ENCODE assay signal across 11 cellular contexts in genomic region chr12:21476949-21477348, GRCh38. TPM values are rescaled to one million over a fixed set of nuclear protein-coding genes. Genes with fewer than 3 reads are reported as not detected.
DNase-seq lines count a peak whose midpoint lies in the region; TF ChIP-seq lines count a peak whose summit lies in the region.
"Had no signal": no experiment of that assay in that cellular context is flagged by ENCODE, and none has a peak within 500 bp of the region (broad histone marks: within the 10 kb centered on the region; RNA-seq: fewer than 3 reads in every experiment).

No MANE protein-coding gene starts in this region.

- TF ChIP-seq POLR2A in spleen (IDR thresholded peaks at IDR 0.05), result no peak

- 82 to 96% (median 96%) methylated on average over 3 of the region's 3 CpGs for WGBS in spleen, 5 donors

- intact Hi-C loops in spleen (cut with DNase I; ENCODE audit: low total_unique reads), result no loop called here

- H3K4me1 Mint-ChIP-seq in chondrocyte (ENCODE audit: low read depth), result peaks cover 8% of the 10 kb centered on the region

- H3K4me1 ChIP-seq in spleen, result no peaks in the 10 kb centered on the region
- H3K4me1 ChIP-seq: testis had no signal

- peak; percentile 53 for DNase-seq in Caki2 (ENCODE audit: low read depth)
- DNase-seq in HS-5 (ENCODE audit: low read depth), result peak; percentile 4
- no peak for DNase-seq in chondrocyte (ENCODE audit: low spot score)
- peak; percentile 40 for DNase-seq in non-pigmented ciliary epithelial cell (ENCODE audit: low read depth)
- DNase-seq in spleen, result no peak
- DNase-seq in SIG-M5 treated with dmso at 0.1 percent for 504 hours (lab: John Stamatoyannopoulos, UW; ENCODE audit: unreplicated experiment), result no peak
- DNase-seq in ureter (ENCODE audit: low spot score), result no peak
- DNase-seq: DND-41, Karpas-422, right cardiac atrium, testis had no signal

- H3K27me3 ChIP-seq in spleen (replicated peaks in 1 of 7), result no peaks in the 10 kb centered on the region
- H3K27me3 ChIP-seq: testis had no signal

- no peak overlapping the region for H3K4me3 Mint-ChIP-seq in chondrocyte (ENCODE audit: unreplicated experiment)

- H3K9me3 Mint-ChIP-seq in chondrocyte (ENCODE audit: low read depth), result no peaks in the 10 kb centered on the region

- H3K27me3 Mint-ChIP-seq in chondrocyte (ENCODE audit: low read depth), result no peaks in the 10 kb centered on the region

- H3K9me3 ChIP-seq in spleen, result no peaks in the 10 kb centered on the region
- H3K9me3 ChIP-seq: testis had no signal

- H3K4me3 ChIP-seq in spleen, result no peak overlapping the region
- H3K4me3 ChIP-seq: testis had no signal

- H3K27ac Mint-ChIP-seq in chondrocyte (ENCODE audit: unreplicated experiment), result peak overlapping the region; percentile 82

- H3K36me3 Mint-ChIP-seq in chondrocyte (ENCODE audit: low read depth), result peaks cover 20% of the 10 kb centered on the region

- H3K36me3 ChIP-seq in spleen, result peaks cover 2 to 100% (median 81%) of the 10 kb centered on the region in 6 donors

- TF ChIP-seq CTCF in chondrocyte (IDR thresholded peaks at IDR 0.05) (no peak), spleen (IDR thresholded peaks at IDR 0.05 in 8 of 11, conservative IDR thresholded peaks at IDR 0.05 in 3 of 11) (no peak)

- H3K27ac ChIP-seq in spleen, result no peak overlapping the region
- H3K27ac ChIP-seq: testis had no signal

- in situ Hi-C loops in Caki2 (cut with HindIII; ENCODE audit: low pct_unique_long_range_greater_than_20kb, low sequenced_read_pairs), result no loop called here

RNA-seq across cellular contexts. Expression of gene RECQL, which starts 24.5 kb away (rescaled TPM):
- 58.1 and 75.4 TPM in 2 replicates for total RNA-seq in Caki2 (2014; rRNA removed; shearing (Covaris generic); ENCODE audit: low replicate concordance)
- total RNA-seq in chondrocyte (49.8 to 72.1 TPM (median 50.2 TPM) in 3 replicates), spleen (10 to 100 TPM; 37.9 to 57.3 (median 47.2) TPM), ureter (23.9 TPM)
- 10 to 100 TPM; 20.1 to 25.6 (median 22.4) TPM for polyA plus RNA-seq in spleen

RNA-seq across cellular contexts. Expression of gene GOLT1B, which starts 24.6 kb away (rescaled TPM):
- 56.6 and 84.0 TPM in 2 replicates for total RNA-seq in Caki2 (2014; rRNA removed; shearing (Covaris generic); ENCODE audit: low replicate concordance)
- total RNA-seq in chondrocyte (73.6 to 84.8 TPM (median 81.1 TPM) in 3 replicates), spleen (10 to 100 TPM; 23.5 to 39.6 (median 29.2) TPM), ureter (33.7 TPM)
- polyA plus RNA-seq in spleen, result 10 to 100 TPM; 14.1 to 18.2 (median 15.5) TPM

RNA-seq across cellular contexts. Expression of gene PYROXD1, which starts 39.5 kb away (rescaled TPM):
- total RNA-seq in Caki2 (2014; rRNA removed; shearing (Covaris generic); ENCODE audit: low replicate concordance), result 5.2 and 9.5 TPM in 2 replicates
- total RNA-seq in chondrocyte, result 15.4 to 19.8 TPM (median 17.1 TPM) in 3 replicates
- 10 to 100 TPM; 19.1 to 42.0 (median 25.3) TPM for total RNA-seq in spleen
- polyA plus RNA-seq in spleen, result 10 to 100 TPM; 10.6 to 11.7 (median 10.7) TPM
- total RNA-seq in ureter, result 29.1 TPM

RNA-seq across cellular contexts. Expression of gene SPX, which starts 49.1 kb away (rescaled TPM):
- 33.4 and 49.3 TPM in 2 replicates for total RNA-seq in Caki2 (2014; rRNA removed; shearing (Covaris generic); ENCODE audit: low replicate concordance)
- 2.1 to 4.4 TPM (median 2.6 TPM) in 3 replicates for total RNA-seq in chondrocyte
- 1 to 10 TPM in 2 of 7 donors, under 1 TPM in 4, not detected in 1; 0.44 to 1.3 (median 0.69) TPM for total RNA-seq in spleen
- polyA plus RNA-seq in spleen, result under 1 TPM; 0.15 to 0.53 (median 0.38) TPM
- not detected for total RNA-seq in ureter

Comparison
In these comparisons a context has a peak if more than half of its experiments do, and no peak if none do; other contexts are left out.
1. DNase-seq: peak in Caki2 (single experiment), HS-5 (single experiment) and non-pigmented ciliary epithelial cell (single experiment); none in chondrocyte (single experiment), spleen (single experiment), SIG-M5 treated with dmso at 0.1 percent for 504 hours (single experiment) and ureter (single experiment).